ENCODE assay signal across 18 cellular contexts in the genomic region with DNA sequence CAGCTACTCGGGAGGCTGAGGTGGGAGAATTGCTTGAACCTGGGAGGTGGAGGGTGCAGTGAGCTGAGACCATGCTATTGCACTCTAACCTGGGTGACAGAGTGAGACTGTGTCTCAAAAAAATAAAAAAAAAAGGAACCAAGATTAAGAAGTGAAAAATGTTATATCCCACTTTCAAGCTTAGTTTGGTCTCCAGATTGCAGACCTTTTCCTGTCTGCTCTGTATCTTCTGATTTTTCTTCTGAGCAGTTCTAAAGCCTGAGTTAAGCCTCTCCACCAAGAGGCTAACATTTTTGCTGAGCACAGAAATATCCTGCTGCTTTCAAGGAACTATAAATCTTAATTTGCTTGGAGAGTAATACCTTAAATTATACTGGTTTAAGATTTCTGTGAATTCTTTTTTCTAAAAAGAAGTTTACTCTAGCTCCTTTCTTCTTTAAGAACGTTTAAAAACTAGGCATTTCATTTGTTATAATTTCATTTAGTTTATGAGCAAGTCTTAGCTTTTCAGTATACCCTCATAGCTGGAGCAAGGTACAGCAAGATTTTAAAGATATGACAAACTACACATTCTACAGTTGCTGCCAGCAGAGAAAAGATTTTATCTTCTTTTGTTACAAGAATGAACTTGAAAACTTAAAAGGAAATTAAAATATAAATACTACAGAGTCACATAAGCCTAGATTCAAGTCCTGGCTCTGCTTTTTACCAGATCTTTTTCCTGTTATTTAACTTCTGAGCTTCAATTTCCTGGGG. TPM values are rescaled to one million over a fixed set of nuclear protein-coding genes. Genes with fewer than 3 reads are reported as not detected.
DNase-seq lines count a peak whose midpoint lies in the region; ATAC-seq, FAIRE-seq and TF ChIP-seq lines count a peak whose summit lies in the region.
"Had no signal": no experiment of that assay in that cellular context is flagged by ENCODE, and none has a peak within 500 bp of the region (broad histone marks: within the 10 kb centered on the region; RNA-seq: fewer than 3 reads in every experiment).

No MANE protein-coding gene starts in this region.

- POLR2A ChIA-PET in activated B cell treated with CpG ODN at 0.5 μM for 24 hours (lab: Charles Lee): no interaction called here

- CTCF ChIA-PET in activated B cell treated with CpG ODN at 0.5 μM for 24 hours (lab: Charles Lee): no interaction called here

- in situ Hi-C loops in ACHN (cut with HindIII; ENCODE audit: low pct_ligation_motif_present, low pct_unique_long_range_greater_than_20kb, low sequenced_read_pairs): no loop called here

- H3K27ac ChIP-seq in psoas muscle (peak overlapping the region; percentile 80), H9 (ENCODE audit: insufficient read length, low read depth, low read length) (no peak overlapping the region)
- H3K27ac ChIP-seq: SJCRH30 had no signal

- H3K36me3 ChIP-seq in psoas muscle (ENCODE audit: insufficient read depth in 1 of 2, low read depth in 1 of 2): no peaks in the 10 kb centered on the region
- H3K36me3 ChIP-seq: SJCRH30 had no signal

- H3K4me3 Mint-ChIP-seq in activated B cell treated with CpG ODN at 0.5 μM for 24 hours (no peak overlapping the region), H9 (no peak overlapping the region)
- H3K4me3 Mint-ChIP-seq: GM23338; memory B cell; naive thymus-derived CD8-positive, alpha-beta T cell had no signal

- H3K4me1 Mint-ChIP-seq in activated B cell treated with CpG ODN at 0.5 μM for 24 hours: peaks cover 6% of the 10 kb centered on the region
- no peaks in the 10 kb centered on the region for H3K4me1 Mint-ChIP-seq in H9
- H3K4me1 Mint-ChIP-seq: GM23338, memory B cell had no signal

- no peak overlapping the region for H2AK5ac ChIP-seq in H9 (ENCODE audit: insufficient read length, low read length)

- no peak overlapping the region for H2BK5ac ChIP-seq in H9 (ENCODE audit: insufficient read length, low read length)

- H3K27ac Mint-ChIP-seq in activated B cell treated with CpG ODN at 0.5 μM for 24 hours: peak overlapping the region; percentile 57
- H3K27ac Mint-ChIP-seq in H9: no peak overlapping the region
- H3K27ac Mint-ChIP-seq: GM23338; memory B cell; naive thymus-derived CD8-positive, alpha-beta T cell had no signal

- H3K14ac ChIP-seq in H9 (ENCODE audit: insufficient read depth, low read length): no peak overlapping the region

- no peak overlapping the region for H2BK15ac ChIP-seq in H9 (ENCODE audit: low read depth, low read length)

- H3K4ac ChIP-seq in H9 (ENCODE audit: low read depth, low read length): no peak overlapping the region

- no peak overlapping the region for H2AFZ ChIP-seq in H9 (ENCODE audit: low read length)
- H2AFZ ChIP-seq: GM23338 had no signal

- no peak overlapping the region for H3K4me2 ChIP-seq in H9 (ENCODE audit: insufficient read depth, insufficient read length, low read length)
- H3K4me2 ChIP-seq: GM23338 had no signal

- H3K9me3 ChIP-seq in psoas muscle (no peaks in the 10 kb centered on the region), H9 (ENCODE audit: control insufficient read depth, low read depth, low read length) (no peaks in the 10 kb centered on the region)
- H3K9me3 ChIP-seq: BE2C, SJCRH30 had no signal

- intact Hi-C loops in activated B cell treated with CpG ODN at 0.5 μM for 24 hours (cut with micrococcal nuclease) (no loop called here), psoas muscle (cut with DNase I) (no loop called here)

- H3K9ac ChIP-seq in H9 (ENCODE audit: extremely low read depth, insufficient read length, low read length): no peak overlapping the region

- TF ChIP-seq POLR2A in GM12891 (IDR thresholded peaks at IDR 0.05; ENCODE audit: low read depth, low read length): no peak

- H3T11ph ChIP-seq in H9 (ENCODE audit: low read length): no peak overlapping the region

- H3K27me3 ChIP-seq in psoas muscle (ENCODE audit: insufficient read depth in 3 of 3, low read length in 2 of 3): no peaks in the 10 kb centered on the region
- no peaks in the 10 kb centered on the region for H3K27me3 ChIP-seq in H9 (ENCODE audit: insufficient read depth, low read length)
- H3K27me3 ChIP-seq: BE2C had no signal

- no peak overlapping the region for H2BK20ac ChIP-seq in H9 (ENCODE audit: low read depth, low read length, poor library complexity, severe bottlenecking)

- no peak overlapping the region for H2BK120ac ChIP-seq in H9 (ENCODE audit: low read depth, low read length, poor library complexity, severe bottlenecking)

- WGBS in psoas muscle, 3 donors: 58 to 63% (median 62%) methylated on average over 2 of the region's 2 CpGs
- whole genome bisulfite sequencing in H9 (ENCODE audit: extremely low coverage, insufficient read length, low lambda C conversion rate): no CpG with 5 or more reads among the region's 2 CpGs

- no peak overlapping the region for H4K91ac ChIP-seq in H9 (ENCODE audit: insufficient read length, low read depth, low read length)

- H3K56ac ChIP-seq in H9 (ENCODE audit: insufficient read length, low read depth, low read length): no peak overlapping the region

- no peaks in the 10 kb centered on the region for H3K36me3 Mint-ChIP-seq in activated B cell treated with CpG ODN at 0.5 μM for 24 hours (ENCODE audit: low read depth)
- peaks cover 1 to 6% (median 3%) of the 10 kb centered on the region in 3 experiments; a peak in 3 of 7 replicates for H3K36me3 Mint-ChIP-seq in H9 (ENCODE audit: insufficient read depth in 1 of 3, low read depth in 3 of 3)

- no peak overlapping the region for H3K18ac ChIP-seq in H9 (ENCODE audit: insufficient read length, low read depth, low read length)

- H3K23me2 ChIP-seq in H9 (ENCODE audit: insufficient read length, low read depth, low read length, poor library complexity, severe bottlenecking): no peaks in the 10 kb centered on the region

- no peaks in the 10 kb centered on the region for H3K79me1 ChIP-seq in H9 (ENCODE audit: insufficient read depth, low read depth, low read length, poor library complexity, severe bottlenecking)

- ATAC-seq in HG02642 (IDR thresholded peaks at IDR 0.05; ENCODE audit: poor library complexity, unreplicated experiment): peak; percentile 50
- peak; percentile 34 for ATAC-seq in activated B cell treated with CpG ODN at 0.5 μM for 24 hours (ENCODE audit: low read depth)
- no peak for ATAC-seq in psoas muscle
- no peak for ATAC-seq in GM19023 (IDR thresholded peaks at IDR 0.05; ENCODE audit: unreplicated experiment)
- ATAC-seq: GM23338; naive thymus-derived CD8-positive, alpha-beta T cell had no signal

- no peak for FAIRE-seq in GM12891 (lab: Jason Lieb, UNC)

- H3K9me3 Mint-ChIP-seq in activated B cell treated with CpG ODN at 0.5 μM for 24 hours (no peaks in the 10 kb centered on the region), H9 (no peaks in the 10 kb centered on the region)
- H3K9me3 Mint-ChIP-seq: GM23338; memory B cell; naive thymus-derived CD8-positive, alpha-beta T cell had no signal

- H4K8ac ChIP-seq in H9 (replicated peaks; ENCODE audit: insufficient read length, low read depth, low read length): no peak overlapping the region

- H3K4me1 ChIP-seq in psoas muscle (peaks cover 21% of the 10 kb centered on the region), H9 (ENCODE audit: insufficient read depth, low read length) (no peaks in the 10 kb centered on the region)
- H3K4me1 ChIP-seq: SJCRH30 had no signal

- H3K27me3 Mint-ChIP-seq in activated B cell treated with CpG ODN at 0.5 μM for 24 hours (no peaks in the 10 kb centered on the region), H9 (ENCODE audit: low read depth) (no peaks in the 10 kb centered on the region)
- H3K27me3 Mint-ChIP-seq: memory B cell had no signal

- H3K23ac ChIP-seq in H9 (ENCODE audit: insufficient read length, low read depth, low read length): no peak overlapping the region

- no peak for DNase-seq in GM12891 (ENCODE audit: insufficient read length, low spot score)
- DNase-seq in activated B cell treated with CpG ODN at 0.5 μM for 24 hours: no peak
- no peak for DNase-seq in psoas muscle
- no peak for DNase-seq in H9
- DNase-seq in ACHN: no peak
- DNase-seq: BE2C; Calu3; head of caudate nucleus; naive thymus-derived CD8-positive, alpha-beta T cell; NCI-H1930; NCI-H446 treated with DMSO at 0.1 percent for 48 hours; SJCRH30; stimulated activated CD4-positive, alpha-beta T cell treated with anti-CD3 and anti-CD28 coated beads, Interleukin-4, amount 100 ng/mL, for 24 hours had no signal

- no peaks in the 10 kb centered on the region for H4K20me1 ChIP-seq in H9 (ENCODE audit: control insufficient read depth, insufficient read depth, insufficient read length)

- no peak overlapping the region for H3K4me3 ChIP-seq in psoas muscle
- H3K4me3 ChIP-seq: GM23338, SJCRH30, skin epidermis had no signal

- H4K5ac ChIP-seq in H9 (ENCODE audit: insufficient read length, low read depth, low read length): no peak overlapping the region

- TF ChIP-seq CTCF in activated B cell treated with CpG ODN at 0.5 μM for 24 hours (IDR thresholded peaks at IDR 0.05): no peak
- TF ChIP-seq CTCF in psoas muscle (IDR thresholded peaks at IDR 0.05): no peak
- no peak for TF ChIP-seq CTCF in H9 (conservative IDR thresholded peaks at IDR 0.05)

- no peak overlapping the region for H2BK12ac ChIP-seq in H9 (ENCODE audit: insufficient read length, low read depth, low read length)

- H3K79me2 ChIP-seq in H9 (ENCODE audit: insufficient read depth, low read length): no peaks in the 10 kb centered on the region

TF ChIP-seq in GM12891, 5 proteins besides CTCF, POLR2A, EP300 and RAD21:
- TF ChIP-seq TAF1 (IDR thresholded peaks at IDR 0.05; ENCODE audit: low read depth, low read length): no peak
- no peak for TF ChIP-seq POU2F2 (IDR thresholded peaks at IDR 0.05; ENCODE audit: low read depth, low read length)
- no peak for TF ChIP-seq POLR2AphosphoS5 (IDR thresholded peaks at IDR 0.05; ENCODE audit: low read depth, low read length)
- TF ChIP-seq PAX5 (IDR thresholded peaks at IDR 0.05; ENCODE audit: insufficient read depth, low read length, severe bottlenecking): no peak
- peak; percentile 37; the same call in 1 of the 2 replicates for TF ChIP-seq SPI1 (IDR thresholded peaks at IDR 0.05; ENCODE audit: low read depth, low read length)

RNA-seq across cellular contexts. Expression of a gene that starts 55.0 kb away (rescaled TPM):
- polyA plus RNA-seq in GM12891 (2012; ENCODE audit: low read depth, missing spikeins): 2.9 TPM
- total RNA-seq in activated B cell treated with CpG ODN at 0.5 μM for 24 hours: 4.0 and 10.4 TPM in 2 replicates
- total RNA-seq in psoas muscle: 1 to 10 TPM; 2.2 to 4.8 (median 3.1) TPM
- 1 to 10 TPM; 1.2 to 1.9 (median 1.7) TPM for polyA plus RNA-seq in psoas muscle
- total RNA-seq in H9 (2021): 8.7 and 8.8 TPM in 2 replicates

Comparison
In these comparisons a context has a peak if more than half of its experiments do, and no peak if none do; other contexts are left out.
1. ATAC-seq: peak in HG02642 (single experiment) and activated B cell treated with CpG ODN at 0.5 μM for 24 hours (single experiment); none in psoas muscle (0 of 4) and GM19023 (single experiment).